ENCODE assay signal across 1 cellular context in genomic region chr5:126600631-126601511, GRCh38.
TF ChIP-seq lines count a peak whose summit lies in the region.

Gene PHAX (plus strand): TSS chr5:126600947. CDS start chr5:126600963, 16 bp downstream.

TF ChIP-seq in HepG2, 621 proteins besides CTCF, POLR2A, EP300 and RAD21 (continued from another document and continues in another):
- TF ChIP-seq ZNF800 (CRISPR knock-in tag; IDR thresholded peaks at IDR 0.05) (no peak), NFATC3 (CRISPR knock-in tag; IDR thresholded peaks at IDR 0.05) (no peak), KMT2A (CRISPR knock-in tag; IDR thresholded peaks at IDR 0.05) (peak; percentile 79; the same call in 1 of the 2 replicates), RNF219 (CRISPR knock-in tag; IDR thresholded peaks at IDR 0.05) (no peak), POLR2AphosphoS2 (IDR thresholded peaks at IDR 0.05; ENCODE audit: low read depth, low read length) (no peak), ZBTB33 (CRISPR knock-in tag; IDR thresholded peaks at IDR 0.05) (peak; percentile 61), SRSF9 (IDR thresholded peaks at IDR 0.05; ENCODE audit: borderline replicate concordance, insufficient read depth, low read depth, low read length, poor library complexity, severe bottlenecking) (no peak), ZNF570 (CRISPR knock-in tag; IDR thresholded peaks at IDR 0.05; ENCODE audit: borderline replicate concordance) (no peak), TAF1 (CRISPR knock-in tag; IDR thresholded peaks at IDR 0.05) (peak; percentile 89), ZFP36L1 (CRISPR knock-in tag; IDR thresholded peaks at IDR 0.05) (no peak), ZNF275 (CRISPR knock-in tag; IDR thresholded peaks at IDR 0.05; ENCODE audit: borderline replicate concordance) (peak; percentile 41; the same call in 1 of the 2 replicates), ZNF672 (CRISPR knock-in tag; IDR thresholded peaks at IDR 0.05) (no peak), MAZ (IDR thresholded peaks at IDR 0.05; ENCODE audit: borderline replicate concordance, low read depth, low read length) (no peak), MAZ (CRISPR knock-in tag; IDR thresholded peaks at IDR 0.05; ENCODE audit: low read depth) (peak; percentile 68; the same call in 1 of the 2 replicates), MTF1 (CRISPR knock-in tag; IDR thresholded peaks at IDR 0.05) (no peak), ARID2 (CRISPR knock-in tag; IDR thresholded peaks at IDR 0.05; ENCODE audit: borderline replicate concordance) (no peak), ZNF841 (CRISPR knock-in tag; IDR thresholded peaks at IDR 0.05; ENCODE audit: borderline replicate concordance) (no peak), AHR (CRISPR knock-in tag; IDR thresholded peaks at IDR 0.05) (0 out of 2 replicates have a peak, but pooled peaks have one; percentile 48), MYPOP (CRISPR knock-in tag; IDR thresholded peaks at IDR 0.05) (peak; percentile 64), NCOA5 (CRISPR knock-in tag; IDR thresholded peaks at IDR 0.05) (no peak), ELF3 (CRISPR knock-in tag; IDR thresholded peaks at IDR 0.05) (peak; percentile 53; the same call in 1 of the 2 replicates), ZNF569 (CRISPR knock-in tag; IDR thresholded peaks at IDR 0.05; ENCODE audit: borderline replicate concordance) (0 out of 2 replicates have a peak, but pooled peaks have one; percentile 83), YEATS2 (CRISPR knock-in tag; IDR thresholded peaks at IDR 0.05; ENCODE audit: borderline replicate concordance) (peak; percentile 78), ZNF609 (CRISPR knock-in tag; IDR thresholded peaks at IDR 0.05; ENCODE audit: borderline replicate concordance) (no peak; the same call in 1 of the 2 replicates), DNMT1 (CRISPR knock-in tag; IDR thresholded peaks at IDR 0.05) (no peak), ZNF670 (CRISPR knock-in tag; IDR thresholded peaks at IDR 0.05; ENCODE audit: borderline replicate concordance) (no peak), PREB (CRISPR knock-in tag; IDR thresholded peaks at IDR 0.05) (no peak), ETV6 (CRISPR knock-in tag; conservative IDR thresholded peaks at IDR 0.05) (0 out of 2 replicates have a peak, but pooled peaks have one; percentile 50), STAG1 (CRISPR knock-in tag; IDR thresholded peaks at IDR 0.05) (peak; percentile 27; the same call in 1 of the 2 replicates), CC2D1A (CRISPR knock-in tag; IDR thresholded peaks at IDR 0.05) (no peak), KAT8 (CRISPR knock-in tag; IDR thresholded peaks at IDR 0.05) (peak; percentile 97), RFX3 (CRISPR knock-in tag; IDR thresholded peaks at IDR 0.05) (no peak), HIVEP1 (CRISPR knock-in tag; IDR thresholded peaks at IDR 0.05) (no peak; the same call in 1 of the 2 replicates), ZBTB43 (CRISPR knock-in tag; conservative IDR thresholded peaks at IDR 0.05) (0 out of 2 replicates have a peak, but pooled peaks have one; percentile 26), CENPT (CRISPR knock-in tag; IDR thresholded peaks at IDR 0.05; ENCODE audit: low read depth) (no peak), HIC2 (CRISPR knock-in tag; IDR thresholded peaks at IDR 0.05; ENCODE audit: low read depth) (no peak), MED13 (CRISPR knock-in tag; IDR thresholded peaks at IDR 0.05) (no peak), ZNF737 (CRISPR knock-in tag; IDR thresholded peaks at IDR 0.05; ENCODE audit: borderline replicate concordance) (no peak), ZMAT3 (CRISPR knock-in tag; conservative IDR thresholded peaks at IDR 0.05) (no peak; the same call in 1 of the 2 replicates), AGO1 (IDR thresholded peaks at IDR 0.05; ENCODE audit: low read depth, low read length, poor library complexity, severe bottlenecking) (peak; percentile 71), ZNF367 (CRISPR knock-in tag; IDR thresholded peaks at IDR 0.05; ENCODE audit: borderline replicate concordance) (no peak), ZNF761 (CRISPR knock-in tag; conservative IDR thresholded peaks at IDR 0.05) (no peak), ZSCAN25 (CRISPR knock-in tag; IDR thresholded peaks at IDR 0.05) (no peak), ZFP1 (CRISPR knock-in tag; IDR thresholded peaks at IDR 0.05) (0 out of 2 replicates have a peak, but pooled peaks have one; percentile 15), ZNF224 (CRISPR knock-in tag; IDR thresholded peaks at IDR 0.05) (0 out of 2 replicates have a peak, but pooled peaks have one; percentile 47), ZNF839 (CRISPR knock-in tag; IDR thresholded peaks at IDR 0.05; ENCODE audit: borderline replicate concordance) (0 out of 2 replicates have a peak, but pooled peaks have one; percentile 46)
